In the genomic region with DNA sequence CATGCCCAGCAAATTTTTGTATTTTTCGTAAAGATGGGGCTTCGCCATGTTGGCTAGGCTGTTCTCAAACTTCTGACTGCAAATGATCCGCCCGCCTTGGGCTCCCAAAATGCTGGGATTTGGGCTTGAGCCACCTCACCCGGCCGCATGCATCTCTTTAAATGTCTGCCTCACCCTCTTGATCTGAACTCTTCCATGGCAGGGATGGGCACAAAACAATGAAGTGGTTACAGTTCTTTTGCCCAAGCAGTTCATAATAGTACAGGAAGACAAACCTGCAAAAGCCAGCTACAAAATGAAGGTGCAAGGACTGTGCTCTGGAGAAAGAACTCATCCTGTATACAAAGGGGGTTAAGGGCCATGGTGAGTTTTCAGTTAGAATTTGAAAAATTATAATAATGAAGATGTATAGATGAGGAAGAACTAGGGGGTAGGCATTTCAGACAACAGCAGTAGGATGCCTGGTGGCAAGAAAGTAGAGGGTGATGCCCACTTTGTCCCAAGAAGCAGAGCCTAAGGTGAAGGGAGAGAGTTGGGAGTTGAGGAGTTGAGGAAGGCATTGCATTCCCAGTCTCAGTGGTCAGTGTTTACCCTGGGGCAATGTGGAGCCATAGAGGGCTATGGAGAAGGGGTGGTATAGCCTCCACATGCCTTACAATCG, we compare ENCODE assay signal across 8 cellular contexts.
"Had no signal": no experiment of that assay in that cellular context is flagged by ENCODE, and none has a peak within 500 bp of the region (broad histone marks: within the 10 kb centered on the region; RNA-seq: fewer than 3 reads in every experiment).

No MANE protein-coding gene starts in this region.

- H3K4me3 ChIP-seq: GM23248, HAP-1 had no signal

- H3K27ac Mint-ChIP-seq: HFFc6, IgD-negative memory B cell had no signal

- H3K4me1 ChIP-seq: HAP-1 had no signal

- DNase-seq: GM23248, GOT3, H7, HFFc6, KBM-7 had no signal

- H3K36me3 ChIP-seq: HAP-1 had no signal

- H3K9me3 Mint-ChIP-seq: HFFc6 had no signal

- H3K4me3 Mint-ChIP-seq: HFFc6 had no signal

- H3K27ac ChIP-seq: GM23248, HL-60 had no signal

- H3K4me1 Mint-ChIP-seq: IgD-negative memory B cell had no signal

- H3K36me3 Mint-ChIP-seq: IgD-negative memory B cell had no signal

- H3K9me3 ChIP-seq: HAP-1 had no signal

- H3K27me3 Mint-ChIP-seq: IgD-negative memory B cell had no signal
